ENCODE assay signal across 3 cellular contexts in genomic region chr16:49284962-49285361, GRCh38.
TF ChIP-seq lines count a peak whose summit lies in the region.

No MANE protein-coding gene starts in this region.

TF ChIP-seq in GM23338, 12 proteins besides CTCF, POLR2A, EP300 and RAD21:
- TF ChIP-seq CREB1 (CRISPR knock-in tag; IDR thresholded peaks at IDR 0.05; ENCODE audit: low read depth), result no peak
- peak; percentile 12 for TF ChIP-seq EZH2 (IDR thresholded peaks at IDR 0.05; ENCODE audit: low read depth, unreplicated experiment)

TF ChIP-seq in K562, 482 proteins besides CTCF, POLR2A, EP300 and RAD21:
- peak; percentile 84 for TF ChIP-seq MAFK (IDR thresholded peaks at IDR 0.05; ENCODE audit: low read length)
- TF ChIP-seq ZNF316 (IDR thresholded peaks at IDR 0.05), result peak; percentile 84
- peak; percentile 67 for TF ChIP-seq C11orf30 (IDR thresholded peaks at IDR 0.05; ENCODE audit: low read depth)
- peak; percentile 74 for TF ChIP-seq MAFG (tag; conservative IDR thresholded peaks at IDR 0.05)
- TF ChIP-seq, protein P1, sequence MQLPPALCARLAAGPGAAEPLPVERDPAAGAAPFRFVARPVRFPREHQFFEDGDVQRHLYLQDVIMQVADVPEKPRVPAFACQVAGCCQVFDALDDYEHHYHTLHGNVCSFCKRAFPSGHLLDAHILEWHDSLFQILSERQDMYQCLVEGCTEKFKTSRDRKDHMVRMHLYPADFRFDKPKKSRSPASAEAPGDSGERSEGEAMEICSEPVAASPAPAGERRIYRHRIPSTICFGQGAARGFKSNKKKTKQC (CRISPR knock-in tag; IDR thresholded peaks at IDR 0.05), result no peak
- TF ChIP-seq HOMEZ (CRISPR knock-in tag; IDR thresholded peaks at IDR 0.05), result no peak
- TF ChIP-seq MAFF (IDR thresholded peaks at IDR 0.05; ENCODE audit: low read length), result peak; percentile 82
TF ChIP-seq in K562: peak in this region for 5.

TF ChIP-seq in H1, 55 proteins besides CTCF, POLR2A, EP300 and RAD21:
- TF ChIP-seq CBX8 (IDR thresholded peaks at IDR 0.05; ENCODE audit: borderline replicate concordance, low read depth, low read length) (no peak), EGR1 (IDR thresholded peaks at IDR 0.05; ENCODE audit: borderline replicate concordance, low read depth, low read length) (no peak), KDM5A (IDR thresholded peaks at IDR 0.05; ENCODE audit: low read length) (no peak), MAFK (IDR thresholded peaks at IDR 0.05; ENCODE audit: low read depth, low read length) (peak; percentile 62; the same call in 1 of the 2 replicates), HDAC6 (IDR thresholded peaks at IDR 0.05; ENCODE audit: low read depth, low read length) (no peak), SRF (IDR thresholded peaks at IDR 0.05; ENCODE audit: low read depth, low read length) (no peak), SP1 (IDR thresholded peaks at IDR 0.05; ENCODE audit: low read depth, low read length) (no peak), SP4 (IDR thresholded peaks at IDR 0.05; ENCODE audit: low read length) (no peak)
